9 cellular contexts compared by ENCODE assay signal in genomic region chr1:161185732-161186311, GRCh38. TPM values are rescaled to one million over a fixed set of nuclear protein-coding genes. Genes with fewer than 3 reads are reported as not detected.
DNase-seq lines count a peak whose midpoint lies in the region; ATAC-seq lines count a peak whose summit lies in the region.
"Had no signal": no experiment of that assay in that cellular context is flagged by ENCODE, and none has a peak within 500 bp of the region (broad histone marks: within the 10 kb centered on the region; RNA-seq: fewer than 3 reads in every experiment).

No MANE protein-coding gene starts in this region.

- peak; percentile 27 for ATAC-seq in HG03108 (IDR thresholded peaks at IDR 0.05; ENCODE audit: unreplicated experiment)
- ATAC-seq: Panc1 had no signal

- H3K27ac Mint-ChIP-seq in activated CD4-positive, alpha-beta memory T cell treated with anti-CD3 and anti-CD28 coated beads for 36 hours: peak overlapping the region; percentile 95

- in situ Hi-C loops in ACHN (cut with HindIII; ENCODE audit: low pct_ligation_motif_present, low pct_unique_long_range_greater_than_20kb, low sequenced_read_pairs): no loop called here

- H3K9me3 Mint-ChIP-seq in activated CD4-positive, alpha-beta memory T cell treated with anti-CD3 and anti-CD28 coated beads for 36 hours: no peaks in the 10 kb centered on the region

- CTCF ChIA-PET in activated CD4-positive, alpha-beta memory T cell treated with anti-CD3 and anti-CD28 coated beads for 36 hours (lab: Charles Lee): interaction anchor here (0.6 to 3.6 kb wide), 8 partner anchors 14 to 202 kb away, joined by 3 to 17 read pairs (median 4); partner anchors contain the start of genes NDUFS2, PPOX and TOMM40L

- H3K36me3 Mint-ChIP-seq in activated CD4-positive, alpha-beta memory T cell treated with anti-CD3 and anti-CD28 coated beads for 36 hours: no peaks in the 10 kb centered on the region

- no peaks in the 10 kb centered on the region for H3K27me3 Mint-ChIP-seq in activated CD4-positive, alpha-beta memory T cell treated with anti-CD3 and anti-CD28 coated beads for 36 hours

- peaks cover 76% of the 10 kb centered on the region for H3K4me1 Mint-ChIP-seq in activated CD4-positive, alpha-beta memory T cell treated with anti-CD3 and anti-CD28 coated beads for 36 hours (ENCODE audit: low read depth)

- intact Hi-C loops in activated CD4-positive, alpha-beta memory T cell treated with anti-CD3 and anti-CD28 coated beads for 36 hours (cut with micrococcal nuclease): loop anchor here (1.0 to 2.0 kb wide), 4 partner anchors 16 to 205 kb away; partner anchors contain the start of genes NDUFS2 and PPOX

- POLR2A ChIA-PET in activated CD4-positive, alpha-beta memory T cell treated with anti-CD3 and anti-CD28 coated beads for 36 hours (lab: Charles Lee): interaction anchor here (1.6 kb wide), 1 partner anchor 17 kb away, joined by 9 read pairs; the partner anchor contains the start of gene NDUFS2

- peak overlapping the region; percentile 49 for H3K4me3 Mint-ChIP-seq in activated CD4-positive, alpha-beta memory T cell treated with anti-CD3 and anti-CD28 coated beads for 36 hours

- DNase-seq in NCI-H82 (lab: John Stamatoyannopoulos, UW) (peak; percentile 44), NCI-H82 treated with DMSO at 0.1 percent for 48 hours (lab: John Stamatoyannopoulos, UW; ENCODE audit: unreplicated experiment) (no peak), medulla oblongata (ENCODE audit: extremely low spot score) (peak; percentile 83), ACHN (no peak), 8988T (no peak), kidney tubule cell (ENCODE audit: low spot score) (no peak)
- DNase-seq in activated CD4-positive, alpha-beta memory T cell treated with anti-CD3 and anti-CD28 coated beads for 36 hours: no peak

RNA-seq across cellular contexts. Expression of gene B4GALT3, which starts 8.5 kb away (rescaled TPM):
- total RNA-seq in activated CD4-positive, alpha-beta memory T cell treated with anti-CD3 and anti-CD28 coated beads for 36 hours: 10 to 100 TPM; 46.3 to 50.9 TPM

RNA-seq across cellular contexts. Expression of gene ADAMTS4, which starts 13.0 kb away (rescaled TPM):
- total RNA-seq in activated CD4-positive, alpha-beta memory T cell treated with anti-CD3 and anti-CD28 coated beads for 36 hours: 1 to 10 TPM; 2.3 to 3.0 TPM

RNA-seq across cellular contexts. Expression of gene NDUFS2, which starts 16.3 kb away (rescaled TPM):
- total RNA-seq in activated CD4-positive, alpha-beta memory T cell treated with anti-CD3 and anti-CD28 coated beads for 36 hours: 100 to 1,000 TPM in 1 of 2 experiments, 10 to 100 TPM in 1; 98.3 to 103 TPM

RNA-seq across cellular contexts. Expression of gene PPOX, which starts 19.6 kb away (rescaled TPM):
- 10 to 100 TPM; 27.0 to 30.7 TPM for total RNA-seq in activated CD4-positive, alpha-beta memory T cell treated with anti-CD3 and anti-CD28 coated beads for 36 hours

RNA-seq across cellular contexts. Expression of gene USP21, which starts 26.5 kb away (rescaled TPM):
- 10 to 100 TPM; 25.4 to 28.6 TPM for total RNA-seq in activated CD4-positive, alpha-beta memory T cell treated with anti-CD3 and anti-CD28 coated beads for 36 hours

Comparison
In these comparisons a context has a peak if more than half of its experiments do, and no peak if none do; other contexts are left out.
1. DNase-seq: peak in NCI-H82 (single experiment) and medulla oblongata (single experiment); none in NCI-H82 treated with DMSO at 0.1 percent for 48 hours (single experiment), activated CD4-positive, alpha-beta memory T cell treated with anti-CD3 and anti-CD28 coated beads for 36 hours (single experiment), ACHN (single experiment), 8988T (single experiment) and kidney tubule cell (single experiment).